19 cellular contexts compared by ENCODE assay signal in genomic region chr2:238702691-238703415, GRCh38.
A peak's percentile ranks its signal among the peaks of the same experiment; 100 is the strongest.
DNase-seq lines count a peak whose midpoint lies in the region; ATAC-seq and TF ChIP-seq lines count a peak whose summit lies in the region.
"Had no signal": no experiment of that assay in that cellular context is flagged by ENCODE, and none has a peak within 500 bp of the region (broad histone marks: within the 10 kb centered on the region; RNA-seq: fewer than 3 reads in every experiment).

No MANE protein-coding gene starts in this region.

- no peak for TF ChIP-seq POLR2A in esophagus muscularis mucosa (IDR thresholded peaks at IDR 0.05; ENCODE audit: low read depth)

- no peaks in the 10 kb centered on the region for H3K27me3 ChIP-seq in esophagus muscularis mucosa
- H3K27me3 ChIP-seq: MG63 had no signal

- H3K4me3 Mint-ChIP-seq in activated CD4-positive, alpha-beta T cell treated with anti-CD3 and anti-CD28 coated beads, Interleukin-2, amount 10 ng/mL, durations not matched to agents 7 days and 5 days, result no peak overlapping the region
- H3K4me3 Mint-ChIP-seq in neural crest cell, result no peak overlapping the region
- H3K4me3 Mint-ChIP-seq in type B pancreatic cell, result no peak overlapping the region
- H3K4me3 Mint-ChIP-seq: HFFc6 had no signal

- no peak for ATAC-seq in HG03521 (IDR thresholded peaks at IDR 0.05; ENCODE audit: unreplicated experiment)
- ATAC-seq: HepG2 had no signal

- H3K27ac ChIP-seq in esophagus muscularis mucosa (replicated peaks in 1 of 4), result no peak overlapping the region

- CTCF ChIA-PET in activated CD4-positive, alpha-beta T cell treated with anti-CD3 and anti-CD28 coated beads, Interleukin-2, amount 10 ng/mL, durations not matched to agents 7 days and 5 days (lab: Charles Lee), result interaction anchor here (0.6 to 1.1 kb wide), 2 partner anchors 56 to 463 kb away, joined by 3 to 4 read pairs; partner anchors contain the start of gene HES6

- no peak for TF ChIP-seq EP300 in esophagus muscularis mucosa (IDR thresholded peaks at IDR 0.05)

- TF ChIP-seq CTCF in esophagus muscularis mucosa (IDR thresholded peaks at IDR 0.05) (no peak), neural crest cell (conservative IDR thresholded peaks at IDR 0.05) (no peak), type B pancreatic cell (conservative IDR thresholded peaks at IDR 0.05) (no peak)

- H3K36me3 Mint-ChIP-seq in activated CD4-positive, alpha-beta T cell treated with anti-CD3 and anti-CD28 coated beads, Interleukin-2, amount 10 ng/mL, durations not matched to agents 7 days and 5 days (ENCODE audit: low read depth), result no peaks in the 10 kb centered on the region
- H3K36me3 Mint-ChIP-seq in neural crest cell (ENCODE audit: low read depth), result no peaks in the 10 kb centered on the region
- H3K36me3 Mint-ChIP-seq in type B pancreatic cell, result no peaks in the 10 kb centered on the region

- peaks cover 9% of the 10 kb centered on the region for H3K27me3 Mint-ChIP-seq in activated CD4-positive, alpha-beta T cell treated with anti-CD3 and anti-CD28 coated beads, Interleukin-2, amount 10 ng/mL, durations not matched to agents 7 days and 5 days
- H3K27me3 Mint-ChIP-seq in neural crest cell (ENCODE audit: low read depth) (no peaks in the 10 kb centered on the region), type B pancreatic cell (peaks cover 5% of the 10 kb centered on the region)

- peak; percentile 4 for DNase-seq in activated CD4-positive, alpha-beta T cell treated with anti-CD3 and anti-CD28 coated beads, Interleukin-2, amount 10 ng/mL, durations not matched to agents 7 days and 5 days
- no peak for DNase-seq in activated CD4-positive, alpha-beta T cell treated with anti-CD3 and anti-CD28 coated beads for 1 hour
- DNase-seq in esophagus muscularis mucosa (ENCODE audit: extremely low spot score) (peak; percentile 89), neural crest cell (ENCODE audit: low read depth, low spot score) (no peak), type B pancreatic cell (ENCODE audit: extremely low spot score, unreplicated experiment) (peak; percentile 61), medulla oblongata (ENCODE audit: extremely low spot score) (no peak), inferior parietal cortex (ENCODE audit: extremely low spot score) (no peak)
- DNase-seq: 8988T, C1 segment of cervical spinal cord, EL, GOT3, HFFc6, MG63, NCI-H1105, NCI-H1694 treated with DMSO at 0.1 percent for 48 hours, NCI-H82, SIG-M5 had no signal

- H3K4me1 Mint-ChIP-seq in activated CD4-positive, alpha-beta T cell treated with anti-CD3 and anti-CD28 coated beads, Interleukin-2, amount 10 ng/mL, durations not matched to agents 7 days and 5 days, result no peaks in the 10 kb centered on the region
- H3K4me1 Mint-ChIP-seq in neural crest cell (no peaks in the 10 kb centered on the region), type B pancreatic cell (ENCODE audit: unreplicated experiment) (peaks cover 9% of the 10 kb centered on the region)

- no peaks in the 10 kb centered on the region for H3K36me3 ChIP-seq in esophagus muscularis mucosa
- H3K36me3 ChIP-seq: MG63 had no signal

- H3K4me1 ChIP-seq in esophagus muscularis mucosa, result peaks cover 9 to 12% (median 10%) of the 10 kb centered on the region in 4 donors

- no peaks in the 10 kb centered on the region for H3K9me3 Mint-ChIP-seq in activated CD4-positive, alpha-beta T cell treated with anti-CD3 and anti-CD28 coated beads, Interleukin-2, amount 10 ng/mL, durations not matched to agents 7 days and 5 days
- H3K9me3 Mint-ChIP-seq in neural crest cell (peaks cover 3% of the 10 kb centered on the region), type B pancreatic cell (no peaks in the 10 kb centered on the region)
- H3K9me3 Mint-ChIP-seq: HFFc6 had no signal

- POLR2A ChIA-PET in activated CD4-positive, alpha-beta T cell treated with anti-CD3 and anti-CD28 coated beads, Interleukin-2, amount 10 ng/mL, durations not matched to agents 7 days and 5 days (lab: Charles Lee), result no interaction called here

- H3K4me3 ChIP-seq in esophagus muscularis mucosa, result no peak overlapping the region
- H3K4me3 ChIP-seq: MG63 had no signal

- WGBS in esophagus muscularis mucosa, result 72% methylated on average over 13 of the region's 13 CpGs

- intact Hi-C loops in esophagus muscularis mucosa (cut with DNase I), result no loop called here

- no peak overlapping the region for H3K27ac Mint-ChIP-seq in activated CD4-positive, alpha-beta T cell treated with anti-CD3 and anti-CD28 coated beads, Interleukin-2, amount 10 ng/mL, durations not matched to agents 7 days and 5 days
- H3K27ac Mint-ChIP-seq in neural crest cell (ENCODE audit: unreplicated experiment), result peak overlapping the region; percentile 3
- peak overlapping the region; percentile 2 for H3K27ac Mint-ChIP-seq in type B pancreatic cell
- H3K27ac Mint-ChIP-seq: HFFc6 had no signal

- no peaks in the 10 kb centered on the region for H3K9me3 ChIP-seq in esophagus muscularis mucosa
- H3K9me3 ChIP-seq: MG63 had no signal

Comparison
In these comparisons a context has a peak if more than half of its experiments do, and no peak if none do; other contexts are left out.
1. DNase-seq: peak in activated CD4-positive, alpha-beta T cell treated with anti-CD3 and anti-CD28 coated beads, Interleukin-2, amount 10 ng/mL, durations not matched to agents 7 days and 5 days (single experiment), esophagus muscularis mucosa (single experiment) and type B pancreatic cell (single experiment); none in activated CD4-positive, alpha-beta T cell treated with anti-CD3 and anti-CD28 coated beads for 1 hour (single experiment), neural crest cell (single experiment), medulla oblongata (single experiment) and inferior parietal cortex (single experiment).